Comparison of ENCODE assay signal across 28 cellular contexts in genomic region chr21:41864311-41865001, GRCh38. TPM values are rescaled to one million over a fixed set of nuclear protein-coding genes. Genes with fewer than 3 reads are reported as not detected.
DNase-seq lines count a peak whose midpoint lies in the region; ATAC-seq, FAIRE-seq and TF ChIP-seq lines count a peak whose summit lies in the region.
"Had no signal": no experiment of that assay in that cellular context is flagged by ENCODE, and none has a peak within 500 bp of the region (broad histone marks: within the 10 kb centered on the region; RNA-seq: fewer than 3 reads in every experiment).

No MANE protein-coding gene starts in this region.

- H3K4me2 ChIP-seq in DOHH2 (ENCODE audit: low read length), result peak overlapping the region; percentile 82
- H3K4me2 ChIP-seq in OCI-LY1 (ENCODE audit: low read length), result peak overlapping the region; percentile 71
- H3K4me2 ChIP-seq: hepatocyte, neural progenitor cell had no signal

- H3K9me2 ChIP-seq in DOHH2 (replicated peaks; ENCODE audit: control insufficient read depth, low read length) (no peaks in the 10 kb centered on the region), OCI-LY1 (ENCODE audit: low read depth, low read length) (no peaks in the 10 kb centered on the region)

- peak; percentile 35 for DNase-seq in germinal center (ENCODE audit: low spot score)
- DNase-seq in ascending aorta (ENCODE audit: low spot score in 2 of 2), result no peak
- DNase-seq in AG08395 (ENCODE audit: low spot score), result no peak
- no peak for DNase-seq in HTR-8/SVneo (ENCODE audit: insufficient read length, low spot score)
- DNase-seq: activated CD4-positive, alpha-beta T cell treated with anti-CD3 and anti-CD28 coated beads for 36 hours; activated naive CD8-positive, alpha-beta T cell treated with anti-CD3 and anti-CD28 coated beads for 36 hours; activated T-cell treated with anti-CD3 and anti-CD28 coated beads, Interleukin-2, amount 50 U/mL, for 48 hours; CD4-positive, alpha-beta memory T cell; DMS153; effector CD8-positive, alpha-beta T cell; foreskin melanocyte; GF-D8; HCEC 1CT; left ventricle myocardium inferior; MV-4-11; NCI-H1694; NCI-H2171; NCI-H526; psoas muscle; Right ventricle myocardium superior had no signal

- H2AFZ ChIP-seq in OCI-LY1 (ENCODE audit: low read length), result no peak overlapping the region
- H2AFZ ChIP-seq: hepatocyte, neural progenitor cell had no signal

- peak overlapping the region; percentile 97 for H3K9ac ChIP-seq in OCI-LY1 (ENCODE audit: low read length)
- H3K9ac ChIP-seq: KMS-11, neural progenitor cell had no signal

- H3K27me3 ChIP-seq in DOHH2 (ENCODE audit: control insufficient read depth, low read length) (no peaks in the 10 kb centered on the region), OCI-LY1 (ENCODE audit: insufficient read depth, low read length) (no peaks in the 10 kb centered on the region), ascending aorta (no peaks in the 10 kb centered on the region)
- H3K27me3 ChIP-seq: hepatocyte, neural progenitor cell had no signal

- TF ChIP-seq CTCF in DOHH2 (IDR thresholded peaks at IDR 0.05; ENCODE audit: low read depth, low read length, poor library complexity, severe bottlenecking) (no peak), OCI-LY1 (IDR thresholded peaks at IDR 0.05; ENCODE audit: low read length) (no peak), ascending aorta (IDR thresholded peaks at IDR 0.05) (no peak)

- H3F3A ChIP-seq in DOHH2 (ENCODE audit: control insufficient read depth, insufficient read depth) (peaks cover 53% of the 10 kb centered on the region), OCI-LY1 (ENCODE audit: insufficient read depth, low read length) (peaks cover 7% of the 10 kb centered on the region; the same call in 1 of the 2 replicates)

- H3K27ac ChIP-seq in DOHH2 (ENCODE audit: low read depth, low read length) (peak overlapping the region; percentile 92), OCI-LY1 (ENCODE audit: low read depth, low read length, poor library complexity, severe bottlenecking) (peak overlapping the region; percentile 100), ascending aorta (no peak overlapping the region)
- H3K27ac ChIP-seq: hepatocyte, KMS-11, left ventricle myocardium inferior, neural progenitor cell, psoas muscle, thoracic aorta had no signal

- no peak for FAIRE-seq in HTR-8/SVneo (lab: Jason Lieb, UNC)

- H3K4me3 ChIP-seq in DOHH2 (ENCODE audit: low read length), result peak overlapping the region; percentile 73
- H3K4me3 ChIP-seq in OCI-LY1 (ENCODE audit: low read depth, low read length, poor library complexity, severe bottlenecking), result peak overlapping the region; percentile 63
- H3K4me3 ChIP-seq in ascending aorta, result no peak overlapping the region
- H3K4me3 ChIP-seq: hepatocyte, left ventricle myocardium inferior, neural progenitor cell, psoas muscle, thoracic aorta had no signal

- no peaks in the 10 kb centered on the region for H3K9me3 ChIP-seq in DOHH2 (ENCODE audit: control insufficient read depth, insufficient read depth, low read length)
- H3K9me3 ChIP-seq in OCI-LY1 (ENCODE audit: low read length), result no peaks in the 10 kb centered on the region
- no peaks in the 10 kb centered on the region for H3K9me3 ChIP-seq in ascending aorta
- H3K9me3 ChIP-seq: left ventricle myocardium inferior, psoas muscle, thoracic aorta had no signal

- H3K4me1 ChIP-seq in DOHH2 (ENCODE audit: control insufficient read depth, low read length) (peaks cover 88% of the 10 kb centered on the region), OCI-LY1 (ENCODE audit: insufficient read depth, low read length, severe bottlenecking) (peaks cover 92% of the 10 kb centered on the region), ascending aorta (no peaks in the 10 kb centered on the region)
- H3K4me1 ChIP-seq: left ventricle myocardium inferior, neural progenitor cell, psoas muscle had no signal

- peak; percentile 37 for TF ChIP-seq POLR2A in GM18505 (IDR thresholded peaks at IDR 0.05; ENCODE audit: borderline replicate concordance, extremely low read depth, insufficient read depth, insufficient read length)

- ATAC-seq in GM18505 (IDR thresholded peaks at IDR 0.05; ENCODE audit: unreplicated experiment) (no peak), GM18909 (IDR thresholded peaks at IDR 0.05; ENCODE audit: poor library complexity, unreplicated experiment) (no peak)
- ATAC-seq: psoas muscle had no signal

- intact Hi-C loops in ascending aorta (cut with DNase I), result no loop called here

- H4K20me1 ChIP-seq in DOHH2 (ENCODE audit: control insufficient read depth, insufficient read depth, low read depth, low read length) (no peaks in the 10 kb centered on the region), OCI-LY1 (ENCODE audit: insufficient read depth, low read length) (no peaks in the 10 kb centered on the region)

- H3K36me3 ChIP-seq in DOHH2 (ENCODE audit: control insufficient read depth, low read length), result peaks cover 33% of the 10 kb centered on the region
- H3K36me3 ChIP-seq in OCI-LY1 (ENCODE audit: insufficient read depth, low read length), result peaks cover 5% of the 10 kb centered on the region; the same call in 1 of the 2 replicates
- peaks cover 0 to 3% of the 10 kb centered on the region in 2 donors for H3K36me3 ChIP-seq in ascending aorta
- H3K36me3 ChIP-seq: neural progenitor cell had no signal

- H3K79me2 ChIP-seq in DOHH2 (ENCODE audit: control insufficient read depth, low read length) (peaks cover 64% of the 10 kb centered on the region), OCI-LY1 (ENCODE audit: insufficient read depth, low read length) (peaks cover 9% of the 10 kb centered on the region; the same call in 1 of the 2 replicates)

RNA-seq across cellular contexts. Expression of gene PRDM15, which starts 14.7 kb away (rescaled TPM):
- 20.5 TPM for total RNA-seq in ascending aorta

Comparison
In these comparisons a context has a peak if more than half of its experiments do, and no peak if none do; other contexts are left out.
1. H3K27ac ChIP-seq: peak in DOHH2 (single experiment) and OCI-LY1 (single experiment); none in ascending aorta (0 of 2).
2. H3K4me3 ChIP-seq: peak in DOHH2 (single experiment) and OCI-LY1 (single experiment); none in ascending aorta (0 of 2).